ENCODE assay signal across 16 cellular contexts in the genomic region with DNA sequence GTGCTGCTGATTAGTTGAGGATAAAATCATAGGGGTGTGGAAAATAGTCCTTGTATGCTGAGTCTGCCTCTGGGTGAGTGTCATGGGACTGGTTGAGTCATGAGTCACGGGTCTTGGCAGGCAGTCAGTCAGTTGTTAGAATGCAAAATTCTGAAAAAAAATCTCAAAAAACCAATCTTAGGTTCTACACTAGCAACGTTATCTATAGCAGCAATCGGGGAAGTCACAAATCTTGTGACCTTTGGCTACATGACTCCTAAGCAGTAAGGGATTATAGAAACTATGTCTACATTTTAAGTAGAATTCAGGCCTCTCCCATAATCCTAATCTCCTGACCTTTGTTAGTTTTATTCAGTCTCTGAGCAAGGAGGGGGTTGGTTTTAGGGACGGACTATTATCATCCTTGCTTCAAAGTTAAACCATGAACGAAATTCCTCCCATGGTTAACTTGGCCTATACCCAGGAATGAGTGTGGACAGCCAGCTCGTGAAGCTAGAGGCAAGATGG. TPM values are rescaled to one million over a fixed set of nuclear protein-coding genes. Genes with fewer than 3 reads are reported as not detected.
DNase-seq lines count a peak whose midpoint lies in the region; ATAC-seq and TF ChIP-seq lines count a peak whose summit lies in the region.
"Had no signal": no experiment of that assay in that cellular context is flagged by ENCODE, and none has a peak within 500 bp of the region (broad histone marks: within the 10 kb centered on the region; RNA-seq: fewer than 3 reads in every experiment).

No MANE protein-coding gene starts in this region.

- no peak for TF ChIP-seq CTCF in astrocyte of the spinal cord (IDR thresholded peaks at IDR 0.05; ENCODE audit: low read depth, low read length)
- no peak for TF ChIP-seq CTCF in foreskin fibroblast (IDR thresholded peaks at IDR 0.05; ENCODE audit: low read depth, low read length)
- no peak for TF ChIP-seq CTCF in upper lobe of right lung (IDR thresholded peaks at IDR 0.05)

- H3K4me1 ChIP-seq in upper lobe of right lung, result no peaks in the 10 kb centered on the region
- H3K4me1 ChIP-seq: neural progenitor cell had no signal

- H3K36me3 ChIP-seq in upper lobe of right lung, result no peaks in the 10 kb centered on the region
- H3K36me3 ChIP-seq: neural progenitor cell had no signal

- DNase-seq in DMS 273 (lab: John Stamatoyannopoulos, UW; ENCODE audit: unreplicated experiment) (peak; percentile 27), DMS 273 treated with DMSO at 0.1 percent for 48 hours (lab: John Stamatoyannopoulos, UW) (no peak), astrocyte of the spinal cord (ENCODE audit: low read depth, low spot score) (peak; percentile 56), foreskin fibroblast (peak; percentile 67 to 80), upper lobe of right lung (no peak)
- DNase-seq: activated CD4-positive, alpha-beta T cell treated with anti-CD3 and anti-CD28 coated beads, Interleukin-2, amount 50 U/mL, for 4 hours; activated naive CD4-positive, alpha-beta T cell treated with anti-CD3 and anti-CD28 coated beads, Interleukin-2, amount 10 ng/mL, durations not matched to agents 7 days and 5 days; kidney glomerular epithelial cell; NCI-H1417; NCI-H774 had no signal

- no peaks in the 10 kb centered on the region for H3K27me3 ChIP-seq in upper lobe of right lung
- H3K27me3 ChIP-seq: neural progenitor cell had no signal

- peak; percentile 71 for ATAC-seq in upper lobe of right lung
- ATAC-seq in GM21381 (IDR thresholded peaks at IDR 0.05; ENCODE audit: unreplicated experiment), result no peak
- ATAC-seq in HG02938 (IDR thresholded peaks at IDR 0.05; ENCODE audit: unreplicated experiment), result no peak
- no peak for ATAC-seq in GM18907 (IDR thresholded peaks at IDR 0.05; ENCODE audit: unreplicated experiment)
- ATAC-seq: stimulated activated effector memory CD8-positive, alpha-beta T cell treated with anti-CD3 and anti-CD28 coated beads, Interleukin-12 subunit alpha, Interleukin-12 subunit beta, amount 100 ng/mL, for 72 hours had no signal

- no peaks in the 10 kb centered on the region for H3K9me3 ChIP-seq in upper lobe of right lung

- intact Hi-C loops in upper lobe of right lung (cut with DNase I), result no loop called here

- H3K4me3 ChIP-seq in astrocyte of the spinal cord (ENCODE audit: low read depth, low read length) (no peak overlapping the region), foreskin fibroblast (ENCODE audit: low read depth in 1 of 2, low read length in 2 of 2) (no peak overlapping the region), upper lobe of right lung (no peak overlapping the region)
- H3K4me3 ChIP-seq: neural progenitor cell had no signal

- in situ Hi-C loops in astrocyte of the spinal cord (cut with HindIII; ENCODE audit: low sequenced_read_pairs), result no loop called here

- H3K27ac ChIP-seq in upper lobe of right lung, result no peak overlapping the region
- H3K27ac ChIP-seq: 22Rv1, neural progenitor cell had no signal

RNA-seq across cellular contexts. Expression of a gene that starts 18.0 kb away (rescaled TPM):
- total RNA-seq in upper lobe of right lung, result 0.23 TPM

Comparison
In these comparisons a context has a peak if more than half of its experiments do, and no peak if none do; other contexts are left out.
1. DNase-seq: peak in DMS 273 (single experiment), astrocyte of the spinal cord (single experiment) and foreskin fibroblast (2 of 2); none in DMS 273 treated with DMSO at 0.1 percent for 48 hours (single experiment) and upper lobe of right lung (single experiment).